In genomic region chr11:73633999-73634398, GRCh38 we compare ENCODE assay signal across 24 cellular contexts.
"Had no signal": no experiment of that assay in that cellular context is flagged by ENCODE, and none has a peak within 500 bp of the region (broad histone marks: within the 10 kb centered on the region; RNA-seq: fewer than 3 reads in every experiment).

No MANE protein-coding gene starts in this region.

- H3K27me3 Mint-ChIP-seq: activated CD4-positive, alpha-beta memory T cell treated with anti-CD3 and anti-CD28 coated beads, Interleukin-2, amount 10 ng/mL, durations not matched to agents 7 days and 5 days; activated CD4-positive, alpha-beta T cell treated with anti-CD3 and anti-CD28 coated beads, Interleukin-2, amount 10 ng/mL, durations not matched to agents 24 days and 14 days; activated CD8-positive, alpha-beta memory T cell treated with anti-CD3 and anti-CD28 coated beads, Interleukin-2, amount 10 ng/mL, durations not matched to agents 7 days and 5 days; natural killer cell treated with Interleukin-12 subunit alpha and Interleukin-12 subunit beta and Interleukin-15 and Interleukin-18, amount 100 ng/mL, for 72 hours; stimulated activated naive B cell treated with anti-CD40 and anti-IgM and Interleukin-4, amounts not matched to agents 10 μg/mL and 1 μg/mL and 100 μg/mL, for 72 hours had no signal

- H3K4me1 Mint-ChIP-seq: stimulated activated naive B cell treated with anti-CD40 and anti-IgM and Interleukin-4, amounts not matched to agents 10 μg/mL and 1 μg/mL and 100 μg/mL, for 72 hours had no signal

- H3K9me3 ChIP-seq: lower lobe of right lung, stomach, tibial artery, upper lobe of right lung had no signal

- H3K4me3 ChIP-seq: heart left ventricle, lower lobe of right lung, stomach, tibial artery, upper lobe of right lung had no signal

- H3K4me1 ChIP-seq: heart left ventricle, lower lobe of right lung, stomach, tibial artery, upper lobe of right lung had no signal

- H3K27ac ChIP-seq: heart left ventricle, lower lobe of right lung, stomach, tibial artery, upper lobe of right lung, WERI-Rb-1 had no signal

- H3K36me3 ChIP-seq: heart left ventricle, lower lobe of right lung, stomach, tibial artery, upper lobe of right lung, WERI-Rb-1 had no signal

- H3K36me3 Mint-ChIP-seq: activated CD8-positive, alpha-beta memory T cell treated with anti-CD3 and anti-CD28 coated beads, Interleukin-2, amount 10 ng/mL, durations not matched to agents 7 days and 5 days; natural killer cell treated with Interleukin-12 subunit alpha and Interleukin-12 subunit beta and Interleukin-15 and Interleukin-18, amount 100 ng/mL, for 72 hours; stimulated activated naive B cell treated with anti-CD40 and anti-IgM and Interleukin-4, amounts not matched to agents 10 μg/mL and 1 μg/mL and 100 μg/mL, for 72 hours had no signal

- H3K27ac Mint-ChIP-seq: activated CD4-positive, alpha-beta memory T cell treated with anti-CD3 and anti-CD28 coated beads, Interleukin-2, amount 10 ng/mL, durations not matched to agents 7 days and 5 days; activated CD4-positive, alpha-beta T cell treated with anti-CD3 and anti-CD28 coated beads, Interleukin-2, amount 10 ng/mL, durations not matched to agents 24 days and 14 days; activated CD8-positive, alpha-beta memory T cell treated with anti-CD3 and anti-CD28 coated beads, Interleukin-2, amount 10 ng/mL, durations not matched to agents 7 days and 5 days; endodermal cell; natural killer cell treated with Interleukin-12 subunit alpha and Interleukin-12 subunit beta and Interleukin-15 and Interleukin-18, amount 100 ng/mL, for 72 hours; stimulated activated naive B cell treated with anti-CD40 and anti-IgM and Interleukin-4, amounts not matched to agents 10 μg/mL and 1 μg/mL and 100 μg/mL, for 72 hours; T-helper 1 cell treated with Interleukin-12 subunit alpha and Interleukin-12 subunit beta and Interleukin-4 antibody, amounts not matched to agents 30 μg/mL and 1 μg/mL, for 36 hours had no signal

- H3K4me3 Mint-ChIP-seq: activated CD4-positive, alpha-beta memory T cell treated with anti-CD3 and anti-CD28 coated beads, Interleukin-2, amount 10 ng/mL, durations not matched to agents 7 days and 5 days; activated CD4-positive, alpha-beta T cell treated with anti-CD3 and anti-CD28 coated beads, Interleukin-2, amount 10 ng/mL, durations not matched to agents 24 days and 14 days; activated CD8-positive, alpha-beta memory T cell treated with anti-CD3 and anti-CD28 coated beads, Interleukin-2, amount 10 ng/mL, durations not matched to agents 7 days and 5 days; endodermal cell; natural killer cell treated with Interleukin-12 subunit alpha and Interleukin-12 subunit beta and Interleukin-15 and Interleukin-18, amount 100 ng/mL, for 72 hours; stimulated activated naive B cell treated with anti-CD40 and anti-IgM and Interleukin-4, amounts not matched to agents 10 μg/mL and 1 μg/mL and 100 μg/mL, for 72 hours; T-helper 1 cell treated with Interleukin-12 subunit alpha and Interleukin-12 subunit beta and Interleukin-4 antibody, amounts not matched to agents 30 μg/mL and 1 μg/mL, for 36 hours had no signal

- H3K27me3 ChIP-seq: heart left ventricle, stomach, tibial artery, upper lobe of right lung had no signal

- H3K9me3 Mint-ChIP-seq: natural killer cell treated with Interleukin-12 subunit alpha and Interleukin-12 subunit beta and Interleukin-15 and Interleukin-18, amount 100 ng/mL, for 72 hours; stimulated activated naive B cell treated with anti-CD40 and anti-IgM and Interleukin-4, amounts not matched to agents 10 μg/mL and 1 μg/mL and 100 μg/mL, for 72 hours; T-helper 1 cell treated with Interleukin-12 subunit alpha and Interleukin-12 subunit beta and Interleukin-4 antibody, amounts not matched to agents 30 μg/mL and 1 μg/mL, for 36 hours had no signal

- DNase-seq: activated CD4-positive, alpha-beta memory T cell treated with anti-CD3 and anti-CD28 coated beads, Interleukin-2, amount 10 ng/mL, durations not matched to agents 7 days and 5 days; activated CD4-positive, alpha-beta T cell treated with anti-CD3 and anti-CD28 coated beads, Interleukin-2, amount 10 ng/mL, durations not matched to agents 24 days and 14 days; activated CD8-positive, alpha-beta memory T cell treated with anti-CD3 and anti-CD28 coated beads, Interleukin-2, amount 10 ng/mL, durations not matched to agents 7 days and 5 days; activated effector memory CD4-positive, alpha-beta T cell treated with Interleukin-2 at 50 U/mL for 16 hours; amygdala; caudate nucleus; endodermal cell; foreskin fibroblast; heart left ventricle; lower lobe of right lung; mesenchymal stem cell; right cardiac atrium; stimulated activated CD4-positive, alpha-beta T cell treated with anti-CD3 and anti-CD28 coated beads, Interleukin-15, amount 100 ng/mL, for 24 hours; stimulated activated CD4-positive, alpha-beta T cell treated with anti-CD3 and anti-CD28 coated beads, Interleukin-2, amount 100 ng/mL, for 24 hours; stimulated activated naive B cell treated with anti-CD40 and anti-IgM and Interleukin-4, amounts not matched to agents 10 μg/mL and 1 μg/mL and 100 μg/mL, for 72 hours; stomach; T-helper 9 cell; tibial artery; WERI-Rb-1 had no signal

- ATAC-seq: activated CD4-positive, CD25-positive, alpha-beta regulatory T cell treated with anti-CD3 and anti-CD28 coated beads, Interleukin-2, amount 50 U/mL, for 24 hours; activated CD8-positive, alpha-beta memory T cell treated with anti-CD3 and anti-CD28 coated beads, Interleukin-2, amount 10 ng/mL, durations not matched to agents 7 days and 5 days; esophagus mucosa; heart left ventricle; lower lobe of right lung; natural killer cell treated with Interleukin-12 subunit alpha and Interleukin-12 subunit beta and Interleukin-15 and Interleukin-18, amount 100 ng/mL, for 72 hours; right cardiac atrium; stimulated activated naive B cell treated with anti-CD40 and anti-IgM and Interleukin-4, amounts not matched to agents 10 μg/mL and 1 μg/mL and 100 μg/mL, for 72 hours; upper lobe of right lung had no signal
